ENCODE assay signal across 9 cellular contexts in genomic region chr2:56077352-56077915, GRCh38.
A peak's percentile ranks its signal among the peaks of the same experiment; 100 is the strongest.
DNase-seq lines count a peak whose midpoint lies in the region; ATAC-seq and TF ChIP-seq lines count a peak whose summit lies in the region.
"Had no signal": no experiment of that assay in that cellular context is flagged by ENCODE, and none has a peak within 500 bp of the region (broad histone marks: within the 10 kb centered on the region; RNA-seq: fewer than 3 reads in every experiment).

No MANE protein-coding gene starts in this region.

- H3K27ac ChIP-seq in HL-60 (replicated peaks) (no peak overlapping the region), SK-N-SH (ENCODE audit: low read depth in 2 of 2, low read length in 1 of 2) (no peak overlapping the region), sigmoid colon (no peak overlapping the region)
- H3K27ac ChIP-seq: suprapubic skin had no signal

- H3K4me1 ChIP-seq in SK-N-SH (ENCODE audit: control insufficient read depth in 1 of 2, insufficient read depth in 2 of 2, low read depth in 1 of 2, low read length in 1 of 2) (no peaks in the 10 kb centered on the region), sigmoid colon (no peaks in the 10 kb centered on the region)
- H3K4me1 ChIP-seq: suprapubic skin had no signal

- no peak overlapping the region for H2AFZ ChIP-seq in SK-N-SH (ENCODE audit: low read depth)

- TF ChIP-seq CTCF in HL-60 (IDR thresholded peaks at IDR 0.05; ENCODE audit: insufficient read depth, low read length) (peak; percentile 9), SK-N-SH (IDR thresholded peaks at IDR 0.05) (peak; percentile 62), sigmoid colon (IDR thresholded peaks at IDR 0.05) (no peak)

- no peak for TF ChIP-seq POLR2A in sigmoid colon (IDR thresholded peaks at IDR 0.05)

- no peak overlapping the region for H3K4me2 ChIP-seq in SK-N-SH

- WGBS in SK-N-SH (ENCODE audit: low lambda C conversion rate), result 36% methylated on average over 6 of the region's 6 CpGs
- WGBS in sigmoid colon, 2 donors, result 58 to 76% methylated on average over 6 of the region's 6 CpGs

- TF ChIP-seq EP300 in SK-N-SH (IDR thresholded peaks at IDR 0.05; ENCODE audit: borderline replicate concordance in 1 of 2, low read depth in 1 of 2, low read length in 1 of 2) (no peak), sigmoid colon (IDR thresholded peaks at IDR 0.05) (no peak)

- no peaks in the 10 kb centered on the region for H3K79me2 ChIP-seq in SK-N-SH (ENCODE audit: insufficient read depth)

- H3K4me3 ChIP-seq in HL-60 (replicated peaks; ENCODE audit: insufficient read depth, low read length) (no peak overlapping the region), SK-N-SH (ENCODE audit: low read depth in 2 of 2, low read length in 1 of 2) (no peak overlapping the region), sigmoid colon (no peak overlapping the region)
- H3K4me3 ChIP-seq: suprapubic skin had no signal

- H3K36me3 ChIP-seq in SK-N-SH (replicated peaks in 1 of 2; ENCODE audit: control insufficient read depth in 1 of 2, insufficient read depth in 2 of 2, low read length in 1 of 2) (no peaks in the 10 kb centered on the region), sigmoid colon (no peaks in the 10 kb centered on the region)
- H3K36me3 ChIP-seq: suprapubic skin had no signal

- intact Hi-C loops in sigmoid colon (cut with DNase I) (no loop called here), left cardiac atrium (cut with DNase I) (no loop called here)

- POLR2A ChIA-PET in SK-N-SH (lab: Yijun Ruan, JAX), result no interaction called here

- no peaks in the 10 kb centered on the region for H3K27me3 ChIP-seq in HL-60 (ENCODE audit: insufficient read depth, poor library complexity, severe bottlenecking)
- no peaks in the 10 kb centered on the region; the same call in 1 of the 2 replicates for H3K27me3 ChIP-seq in SK-N-SH (ENCODE audit: insufficient read depth)
- H3K27me3 ChIP-seq in sigmoid colon, result no peaks in the 10 kb centered on the region
- H3K27me3 ChIP-seq: suprapubic skin had no signal

- H3K9ac ChIP-seq in SK-N-SH, result no peak overlapping the region

- no peaks in the 10 kb centered on the region for H3F3A ChIP-seq in SK-N-SH (replicated peaks; ENCODE audit: insufficient read depth)

- CTCF ChIA-PET in SK-N-SH (lab: Yijun Ruan, JAX), result interaction anchor here (0.6 to 1.4 kb wide), 14 partner anchors 8 to 130 kb away, joined by 3 to 10 read pairs (median 3); partner anchors contain the start of gene CCDC85A

- ATAC-seq in HG03342 (IDR thresholded peaks at IDR 0.05; ENCODE audit: unreplicated experiment), result no peak
- no peak for ATAC-seq in HG03175 (IDR thresholded peaks at IDR 0.05; ENCODE audit: unreplicated experiment)
- ATAC-seq in left cardiac atrium, result no peak

- no peaks in the 10 kb centered on the region for H4K20me1 ChIP-seq in SK-N-SH (ENCODE audit: insufficient read depth)

- DNase-seq in COR-L47 (lab: John Stamatoyannopoulos, UW), result peak; percentile 48
- DNase-seq in HL-60 (ENCODE audit: low read depth in 1 of 2, low spot score in 1 of 2), result no peak
- peak; percentile 21 for DNase-seq in SK-N-SH
- DNase-seq in iris pigment epithelial cell (ENCODE audit: low read depth), result peak; percentile 24
- no peak for DNase-seq in sigmoid colon
- no peak for DNase-seq in left cardiac atrium

- no peaks in the 10 kb centered on the region for H3K9me2 ChIP-seq in SK-N-SH

- H3K9me3 ChIP-seq in SK-N-SH (no peaks in the 10 kb centered on the region), sigmoid colon (no peaks in the 10 kb centered on the region)
- H3K9me3 ChIP-seq: suprapubic skin had no signal

- TF ChIP-seq RAD21 in SK-N-SH (IDR thresholded peaks at IDR 0.05; ENCODE audit: low read length), result peak; percentile 47

TF ChIP-seq in SK-N-SH, 30 proteins besides CTCF, POLR2A, EP300 and RAD21:
- TF ChIP-seq USF2 (IDR thresholded peaks at IDR 0.05; ENCODE audit: borderline replicate concordance, low read depth, low read length), result no peak
- no peak for TF ChIP-seq MXI1 (IDR thresholded peaks at IDR 0.05; ENCODE audit: low read depth, low read length)
- no peak for TF ChIP-seq TEAD4 (IDR thresholded peaks at IDR 0.05; ENCODE audit: borderline replicate concordance, insufficient read depth)
- peak; percentile 63 for TF ChIP-seq SMC3 (IDR thresholded peaks at IDR 0.05; ENCODE audit: low read depth, low read length)
- no peak for TF ChIP-seq SIN3A (IDR thresholded peaks at IDR 0.05; ENCODE audit: borderline replicate concordance, low read depth, low read length)

Comparison
In these comparisons a context has a peak if more than half of its experiments do, and no peak if none do; other contexts are left out.
1. DNase-seq: peak in COR-L47 (single experiment), SK-N-SH (single experiment) and iris pigment epithelial cell (single experiment); none in HL-60 (0 of 2), sigmoid colon (single experiment) and left cardiac atrium (single experiment).
2. CTCF ChIP-seq: peak in HL-60 (single experiment) and SK-N-SH (single experiment); none in sigmoid colon (0 of 4).